Comparison of ENCODE assay signal across 8 cellular contexts in genomic region chr5:31581498-31582099, GRCh38. TPM values are rescaled to one million over a fixed set of nuclear protein-coding genes. Genes with fewer than 3 reads are reported as not detected.
DNase-seq lines count a peak whose midpoint lies in the region; ATAC-seq, FAIRE-seq and TF ChIP-seq lines count a peak whose summit lies in the region.

No MANE protein-coding gene starts in this region.

- POLR2A ChIA-PET in GM12878 (lab: Charles Lee): no interaction called here
- POLR2A ChIA-PET in HepG2 (lab: Yijun Ruan, JAX): no interaction called here

- SMC1A ChIA-PET in GM12878 (lab: Charles Lee; ENCODE audit: uncharacterized antibody, unreplicated experiment): interaction anchor here (1.0 to 1.9 kb wide), 4 partner anchors 17 to 511 kb away, joined by 3 to 5 read pairs (median 4); no protein-coding TSS in a partner anchor

- H4K20me1 ChIP-seq in GM12878 (ENCODE audit: control insufficient read depth, insufficient read depth): no peaks in the 10 kb centered on the region
- H4K20me1 ChIP-seq in HepG2 (ENCODE audit: insufficient read depth, low read length): no peaks in the 10 kb centered on the region

- H3K9ac ChIP-seq in GM12878 (ENCODE audit: control insufficient read depth, insufficient read depth, low read length) (no peak overlapping the region), HepG2 (ENCODE audit: insufficient read depth, low read depth, low read length) (no peak overlapping the region)

- peak; percentile 81 for TF ChIP-seq RAD21 in GM12878 (IDR thresholded peaks at IDR 0.05; ENCODE audit: insufficient read depth, low read depth, low read length)
- TF ChIP-seq RAD21 in HepG2 (CRISPR knock-in tag; IDR thresholded peaks at IDR 0.05): no peak

- RAD21 ChIA-PET in GM12878 (lab: Charles Lee; ENCODE audit: unreplicated experiment): interaction anchor here (0.6 to 1.7 kb wide), 3 partner anchors 192 to 511 kb away, joined by 3 to 6 read pairs (median 3); no protein-coding TSS in a partner anchor

- peak; percentile 18 to 54 (median 34); a peak in 4 of 6 replicates for TF ChIP-seq CTCF in GM12878 (IDR thresholded peaks at IDR 0.05 in 2 of 3, conservative IDR thresholded peaks at IDR 0.05 in 1 of 3; ENCODE audit: control insufficient read depth in 2 of 3, extremely low read depth in 1 of 3, insufficient read depth in 1 of 3, low read depth in 3 of 3, low read length in 3 of 3)
- peak; percentile 42 for TF ChIP-seq CTCF in HepG2 (CRISPR knock-in tag; IDR thresholded peaks at IDR 0.05)

- H2AFZ ChIP-seq in GM12878 (ENCODE audit: control insufficient read depth, low read depth, low read length): no peak overlapping the region
- no peak overlapping the region for H2AFZ ChIP-seq in HepG2 (ENCODE audit: low read length)

- H3K27me3 ChIP-seq in GM12878 (replicated peaks in 1 of 2; ENCODE audit: control insufficient read depth in 2 of 2, insufficient read depth in 2 of 2, low read length in 1 of 2): no peaks in the 10 kb centered on the region
- H3K27me3 ChIP-seq in HepG2 (ENCODE audit: control insufficient read depth in 1 of 2, insufficient read depth in 2 of 2, low read length in 2 of 2): peaks cover 2 to 6% of the 10 kb centered on the region in 2 experiments; a peak in 2 of 5 replicates

- H3K4me2 ChIP-seq in GM12878 (ENCODE audit: control insufficient read depth, insufficient read depth) (no peak overlapping the region), HepG2 (ENCODE audit: low read depth, low read length) (no peak overlapping the region)

- H3K4me3 ChIP-seq in GM12878: no peak overlapping the region
- H3K4me3 ChIP-seq in HepG2 (replicated peaks in 1 of 3; ENCODE audit: insufficient read depth in 1 of 3, low read depth in 2 of 3, low read length in 3 of 3): no peak overlapping the region

- no peak for ATAC-seq in GM12878
- ATAC-seq in HepG2: no peak
- ATAC-seq in GM18907 (IDR thresholded peaks at IDR 0.05; ENCODE audit: unreplicated experiment): no peak

- H3K36me3 ChIP-seq in GM12878 (ENCODE audit: control insufficient read depth in 2 of 2, insufficient read depth in 2 of 2, low read length in 1 of 2) (no peaks in the 10 kb centered on the region), HepG2 (replicated peaks in 1 of 2; ENCODE audit: control insufficient read depth in 1 of 2, insufficient read depth in 2 of 2, low read length in 2 of 2) (no peaks in the 10 kb centered on the region)

- peak; percentile 3 to 4 for DNase-seq in activated CD4-positive, alpha-beta T cell treated with anti-CD3 and anti-CD28 coated beads for 4 hours
- no peak for DNase-seq in activated CD4-positive, alpha-beta T cell treated with anti-CD3 and anti-CD28 coated beads for 1 hour
- DNase-seq in NCI-H2196 (lab: John Stamatoyannopoulos, UW; ENCODE audit: unreplicated experiment) (peak; percentile 49), GM12878 (ENCODE audit: low read depth, low spot score) (no peak), HepG2 (ENCODE audit: low spot score) (peak; percentile 10), HuH-7.5 (ENCODE audit: low spot score) (no peak)
- DNase-seq in stimulated activated CD4-positive, alpha-beta T cell treated with anti-CD3 and anti-CD28 coated beads, Interleukin-15, amount 100 ng/mL, for 24 hours: no peak

- H3K9me3 ChIP-seq in GM12878 (replicated peaks; ENCODE audit: control insufficient read depth, insufficient read depth, low read length): no peaks in the 10 kb centered on the region
- no peaks in the 10 kb centered on the region for H3K9me3 ChIP-seq in HepG2 (ENCODE audit: low read length)

- in situ Hi-C loops in GM12878 (cut with MboI) (loop anchor here (5.0 kb wide), 2 partner anchors 231 to 511 kb away; no protein-coding TSS in a partner anchor), HepG2 (cut with HindIII; ENCODE audit: extremely low pct_ligation_motif_present, low pct_unique_long_range_greater_than_20kb) (loop anchor here (5.0 kb wide), 1 partner anchor 226 kb away; no protein-coding TSS in a partner anchor)

- 7% methylated on average over 3 of the region's 3 CpGs for WGBS in GM12878 (ENCODE audit: insufficient coverage, insufficient replicate concordance, low lambda C conversion rate, missing lambda C conversion rate)
- 34% methylated on average over 3 of the region's 3 CpGs for WGBS in HepG2 (ENCODE audit: low lambda C conversion rate)

- BruUV-seq in GM12878 (replicated peaks; lab: Mats Ljungman, UMichigan) (no TSS peak), HepG2 (replicated peaks; lab: Mats Ljungman, UMichigan) (no TSS peak)

- TF ChIP-seq POLR2A in GM12878 (IDR thresholded peaks at IDR 0.05; ENCODE audit: low read depth, low read length): no peak
- no peak for TF ChIP-seq POLR2A in HepG2 (IDR thresholded peaks at IDR 0.05; ENCODE audit: insufficient read depth in 1 of 2, low read depth in 2 of 2, low read length in 2 of 2)

- H3K79me2 ChIP-seq in GM12878 (ENCODE audit: control insufficient read depth, insufficient read depth, low read length): no peaks in the 10 kb centered on the region
- H3K79me2 ChIP-seq in HepG2 (ENCODE audit: insufficient read depth, low read length): no peaks in the 10 kb centered on the region

- H3K4me1 ChIP-seq in GM12878 (ENCODE audit: control insufficient read depth, insufficient read depth, low read length) (no peaks in the 10 kb centered on the region), HepG2 (ENCODE audit: insufficient read depth, low read length) (no peaks in the 10 kb centered on the region)

- CTCF ChIA-PET in GM12878 (lab: Yijun Ruan, JAX): interaction anchor here (0.8 to 1.7 kb wide), 5 partner anchors 11 to 576 kb away, joined by 3 to 14 read pairs (median 4); no protein-coding TSS in a partner anchor
- CTCF ChIA-PET in HepG2 (lab: Yijun Ruan, JAX; ENCODE audit: low intra/inter-chr PET ratio, low total read pairs): interaction anchor here (1.8 to 1.9 kb wide), 2 partner anchors 227 to 495 kb away, joined by 10 to 18 read pairs; no protein-coding TSS in a partner anchor

- intact Hi-C loops in GM12878 (cut with micrococcal nuclease; ENCODE audit: unreplicated experiment) (loop anchor here (1.0 to 10.0 kb wide), 4 partner anchors 228 to 512 kb away; no protein-coding TSS in a partner anchor), HepG2 (cut with micrococcal nuclease; ENCODE audit: unreplicated experiment) (loop anchor here (1.0 to 5.0 kb wide), 3 partner anchors 228 to 511 kb away; no protein-coding TSS in a partner anchor)

- FAIRE-seq in GM12878 (lab: Jason Lieb, UNC) (peak; percentile 75), HepG2 (lab: Jason Lieb, UNC) (no peak)

- H3K27ac ChIP-seq in GM12878 (ENCODE audit: control insufficient read depth, insufficient read depth) (no peak overlapping the region), HepG2 (ENCODE audit: extremely low read length, insufficient read depth, low read length) (no peak overlapping the region)

- TF ChIP-seq EP300 in GM12878 (IDR thresholded peaks at IDR 0.05; ENCODE audit: borderline replicate concordance in 1 of 2, control insufficient read depth in 1 of 2, low read depth in 2 of 2, low read length in 2 of 2): no peak
- no peak for TF ChIP-seq EP300 in HepG2 (IDR thresholded peaks at IDR 0.05; ENCODE audit: low read depth in 2 of 2, low read length in 2 of 2)
- no peak for TF ChIP-seq EP300 in HepG2 (CRISPR knock-in tag; IDR thresholded peaks at IDR 0.05; ENCODE audit: borderline replicate concordance)

RNA-seq across cellular contexts. Expression of gene C5orf22, which starts 49.5 kb away (rescaled TPM):
- total RNA-seq in GM12878 (2013; cell fraction: nucleolus; rRNA removed): 47.6 and 49.9 TPM in 2 replicates
- total RNA-seq in GM12878 (2014; rRNA removed): 23.0 and 24.4 TPM in 2 replicates
- 21.8 and 23.7 TPM in 2 replicates for total RNA-seq in GM12878 (2014; rRNA removed; fragmentation: Illumina TruSeq; extraction: Trizol)
- total RNA-seq in GM12878 (2021): 21.7 and 24.9 TPM in 2 replicates
- 8.1 TPM for polyA plus RNA-seq in GM12878 (2011; ENCODE audit: low read depth)
- polyA plus RNA-seq in GM12878 (2011; rRNA removed): 35.5 and 49.3 TPM in 2 replicates
- polyA plus RNA-seq in GM12878 (2011; cell fraction: cytosol; rRNA removed): 15.8 and 16.9 TPM in 2 replicates
- polyA plus RNA-seq in GM12878 (2011; cell fraction: nucleus; rRNA removed): 11.0 and 12.1 TPM in 2 replicates
- polyA plus RNA-seq in GM12878 (2012): 9.6 and 11.0 TPM in 2 replicates
- polyA plus RNA-seq in GM12878 (2014; fragmentation: Illumina TruSeq; extraction: Trizol): 30.6 and 35.9 TPM in 2 replicates
- 10 to 100 TPM; 10.5 to 14.7 TPM for polyA plus RNA-seq in GM12878 (2014; fragmentation: Nextera tagmentation; extraction: Ambion mirVana)
- 15.6 and 18.1 TPM in 2 replicates for polyA plus RNA-seq in GM12878 (2014; rRNA removed)
- 10 to 100 TPM; 34.0 to 35.2 TPM for polyA plus RNA-seq in GM12878 (2016; fragmentation: Nextera tagmentation; extraction: Ambion mirVana)
- 16.7 and 27.5 TPM in 2 replicates for polyA minus RNA-seq in GM12878 (2011; rRNA and poly(A)+ RNA removed)
- polyA minus RNA-seq in GM12878 (2011; cell fraction: cytosol; rRNA and poly(A)+ RNA removed): 8.4 and 15.6 TPM in 2 replicates
- polyA minus RNA-seq in GM12878 (2011; cell fraction: nucleus; rRNA and poly(A)+ RNA removed): 8.9 and 13.7 TPM in 2 replicates
- 21.5 and 34.6 TPM in 2 replicates for total RNA-seq in HepG2 (2016; rRNA removed; fragmentation: Illumina TruSeq; extraction: Trizol)
- 2.1 and 3.1 TPM in 2 replicates for total RNA-seq in HepG2 (2016; cell fraction: cytosol; rRNA removed; fragmentation: Illumina TruSeq; extraction: Trizol; ENCODE audit: low read depth)
- 18.0 and 40.1 TPM in 2 replicates for total RNA-seq in HepG2 (2016; cell fraction: insoluble cytoplasmic fraction; rRNA removed; fragmentation: Illumina TruSeq; extraction: Trizol)
- total RNA-seq in HepG2 (2016; cell fraction: membrane; rRNA removed; fragmentation: Illumina TruSeq; extraction: Trizol): 10.5 and 10.9 TPM in 2 replicates
- 24.8 and 25.7 TPM in 2 replicates for total RNA-seq in HepG2 (2016; cell fraction: nucleus; rRNA removed; fragmentation: Illumina TruSeq; extraction: Trizol)
- polyA plus RNA-seq in HepG2 (2011; rRNA removed): 11.2 and 14.0 TPM in 2 replicates
- 8.2 and 9.0 TPM in 2 replicates for polyA plus RNA-seq in HepG2 (2011; cell fraction: cytosol; rRNA removed)
- 4.3 and 7.3 TPM in 2 replicates for polyA plus RNA-seq in HepG2 (2011; cell fraction: nucleus; rRNA removed)
- 8.5 and 10.0 TPM in 2 replicates for polyA plus RNA-seq in HepG2 (2012)
- polyA plus RNA-seq in HepG2 (2016; cell fraction: cytosol; fragmentation: Illumina TruSeq; extraction: Trizol; ENCODE audit: low read depth): 2.0 TPM in 2 replicates
- polyA plus RNA-seq in HepG2 (2016; cell fraction: insoluble cytoplasmic fraction; fragmentation: Illumina TruSeq; extraction: Trizol; ENCODE audit: low read depth): 29.8 and 31.5 TPM in 2 replicates
- 6.6 and 7.0 TPM in 2 replicates for polyA plus RNA-seq in HepG2 (2016; cell fraction: membrane; fragmentation: Illumina TruSeq; extraction: Trizol; ENCODE audit: low read depth)
- 16.1 and 17.7 TPM in 2 replicates for polyA plus RNA-seq in HepG2 (2016; cell fraction: nucleus; fragmentation: Illumina TruSeq; extraction: Trizol; ENCODE audit: insufficient read depth, low read depth)
- 21.2 and 57.6 TPM in 2 replicates for polyA minus RNA-seq in HepG2 (2011; rRNA and poly(A)+ RNA removed; ENCODE audit: low replicate concordance)
- polyA minus RNA-seq in HepG2 (2011; cell fraction: cytosol; rRNA and poly(A)+ RNA removed): 10.0 and 11.9 TPM in 2 replicates
- 16.5 and 19.3 TPM in 2 replicates for polyA minus RNA-seq in HepG2 (2011; cell fraction: nucleus; rRNA and poly(A)+ RNA removed)

RNA-seq across cellular contexts. Expression of gene DROSHA, which starts 49.7 kb away (rescaled TPM):
- 151 and 182 TPM in 2 replicates for total RNA-seq in GM12878 (2013; cell fraction: nucleolus; rRNA removed)
- total RNA-seq in GM12878 (2014; rRNA removed): 27.8 and 31.5 TPM in 2 replicates
- 32.3 and 33.6 TPM in 2 replicates for total RNA-seq in GM12878 (2014; rRNA removed; fragmentation: Illumina TruSeq; extraction: Trizol)
- total RNA-seq in GM12878 (2021): 49.1 and 55.0 TPM in 2 replicates
- 23.3 TPM for polyA plus RNA-seq in GM12878 (2011; ENCODE audit: low read depth)
- polyA plus RNA-seq in GM12878 (2011; rRNA removed): 45.8 and 55.2 TPM in 2 replicates
- 35.2 and 43.9 TPM in 2 replicates for polyA plus RNA-seq in GM12878 (2011; cell fraction: cytosol; rRNA removed)
- 80.9 and 92.3 TPM in 2 replicates for polyA plus RNA-seq in GM12878 (2011; cell fraction: nucleus; rRNA removed)
- polyA plus RNA-seq in GM12878 (2012): 24.6 and 29.5 TPM in 2 replicates
- 33.8 and 46.9 TPM in 2 replicates for polyA plus RNA-seq in GM12878 (2014; fragmentation: Illumina TruSeq; extraction: Trizol)
- 10 to 100 TPM; 27.9 to 37.4 TPM for polyA plus RNA-seq in GM12878 (2014; fragmentation: Nextera tagmentation; extraction: Ambion mirVana)
- 36.4 and 39.2 TPM in 2 replicates for polyA plus RNA-seq in GM12878 (2014; rRNA removed)
- 10 to 100 TPM; 37.7 to 37.9 TPM for polyA plus RNA-seq in GM12878 (2016; fragmentation: Nextera tagmentation; extraction: Ambion mirVana)
- polyA minus RNA-seq in GM12878 (2011; rRNA and poly(A)+ RNA removed): 139 and 142 TPM in 2 replicates
- 24.9 and 39.9 TPM in 2 replicates for polyA minus RNA-seq in GM12878 (2011; cell fraction: cytosol; rRNA and poly(A)+ RNA removed)
- polyA minus RNA-seq in GM12878 (2011; cell fraction: nucleus; rRNA and poly(A)+ RNA removed): 57.5 and 87.7 TPM in 2 replicates
- total RNA-seq in HepG2 (2016; rRNA removed; fragmentation: Illumina TruSeq; extraction: Trizol): 29.4 and 73.8 TPM in 2 replicates
- 21.3 and 25.1 TPM in 2 replicates for total RNA-seq in HepG2 (2016; cell fraction: cytosol; rRNA removed; fragmentation: Illumina TruSeq; extraction: Trizol; ENCODE audit: low read depth)
- total RNA-seq in HepG2 (2016; cell fraction: insoluble cytoplasmic fraction; rRNA removed; fragmentation: Illumina TruSeq; extraction: Trizol): 29.7 and 78.1 TPM in 2 replicates
- 28.7 and 29.6 TPM in 2 replicates for total RNA-seq in HepG2 (2016; cell fraction: membrane; rRNA removed; fragmentation: Illumina TruSeq; extraction: Trizol)
- total RNA-seq in HepG2 (2016; cell fraction: nucleus; rRNA removed; fragmentation: Illumina TruSeq; extraction: Trizol): 64.1 and 71.5 TPM in 2 replicates
- polyA plus RNA-seq in HepG2 (2011; rRNA removed): 22.3 and 23.4 TPM in 2 replicates
- polyA plus RNA-seq in HepG2 (2011; cell fraction: cytosol; rRNA removed): 13.8 and 17.3 TPM in 2 replicates
- polyA plus RNA-seq in HepG2 (2011; cell fraction: nucleus; rRNA removed): 47.5 and 54.9 TPM in 2 replicates
- 29.4 and 35.6 TPM in 2 replicates for polyA plus RNA-seq in HepG2 (2012)
- 4.8 and 5.0 TPM in 2 replicates for polyA plus RNA-seq in HepG2 (2016; cell fraction: cytosol; fragmentation: Illumina TruSeq; extraction: Trizol; ENCODE audit: low read depth)
- polyA plus RNA-seq in HepG2 (2016; cell fraction: insoluble cytoplasmic fraction; fragmentation: Illumina TruSeq; extraction: Trizol; ENCODE audit: low read depth): 65.6 and 71.6 TPM in 2 replicates
- 14.7 and 16.5 TPM in 2 replicates for polyA plus RNA-seq in HepG2 (2016; cell fraction: membrane; fragmentation: Illumina TruSeq; extraction: Trizol; ENCODE audit: low read depth)
- 114 and 117 TPM in 2 replicates for polyA plus RNA-seq in HepG2 (2016; cell fraction: nucleus; fragmentation: Illumina TruSeq; extraction: Trizol; ENCODE audit: insufficient read depth, low read depth)
- 64.6 and 270 TPM in 2 replicates for polyA minus RNA-seq in HepG2 (2011; rRNA and poly(A)+ RNA removed; ENCODE audit: low replicate concordance)
- polyA minus RNA-seq in HepG2 (2011; cell fraction: cytosol; rRNA and poly(A)+ RNA removed): 16.0 and 21.0 TPM in 2 replicates
- polyA minus RNA-seq in HepG2 (2011; cell fraction: nucleus; rRNA and poly(A)+ RNA removed): 60.4 and 73.0 TPM in 2 replicates

RNA-seq across cellular contexts. Expression of gene PDZD2, which starts 57.3 kb away (rescaled TPM):
- 1.1 and 2.4 TPM in 2 replicates for total RNA-seq in GM12878 (2013; cell fraction: nucleolus; rRNA removed)
- 0.05 TPM in 1 of 2 replicates, not detected in the other for total RNA-seq in GM12878 (2014; rRNA removed)
- total RNA-seq in GM12878 (2014; rRNA removed; fragmentation: Illumina TruSeq; extraction: Trizol): 0.05 TPM in 1 of 2 replicates, not detected in the other
- 0.13 TPM in 1 of 2 replicates, not detected in the other for total RNA-seq in GM12878 (2021)
- 0.25 TPM for polyA plus RNA-seq in GM12878 (2011; ENCODE audit: low read depth)
- polyA plus RNA-seq in GM12878 (2011; rRNA removed): 0.29 and 0.45 TPM in 2 replicates
- polyA plus RNA-seq in GM12878 (2011; cell fraction: cytosol; rRNA removed): 0.12 and 0.21 TPM in 2 replicates
- polyA plus RNA-seq in GM12878 (2011; cell fraction: nucleus; rRNA removed): 0.47 and 0.67 TPM in 2 replicates
- 0.23 and 0.25 TPM in 2 replicates for polyA plus RNA-seq in GM12878 (2012)
- polyA plus RNA-seq in GM12878 (2014; fragmentation: Illumina TruSeq; extraction: Trizol): 0.34 TPM in 1 of 2 replicates, not detected in the other
- polyA plus RNA-seq in GM12878 (2014; fragmentation: Nextera tagmentation; extraction: Ambion mirVana): under 1 TPM in 1 of 2 experiments, not detected in 1; 0.16 TPM
- 0.01 TPM in 1 of 2 replicates, not detected in the other for polyA plus RNA-seq in GM12878 (2014; rRNA removed)
- under 1 TPM; 0.49 to 0.58 TPM for polyA plus RNA-seq in GM12878 (2016; fragmentation: Nextera tagmentation; extraction: Ambion mirVana)
- polyA minus RNA-seq in GM12878 (2011; rRNA and poly(A)+ RNA removed): 0.26 and 0.37 TPM in 2 replicates
- polyA minus RNA-seq in GM12878 (2011; cell fraction: cytosol; rRNA and poly(A)+ RNA removed): 0.21 and 0.40 TPM in 2 replicates
- 0.48 and 1.1 TPM in 2 replicates for polyA minus RNA-seq in GM12878 (2011; cell fraction: nucleus; rRNA and poly(A)+ RNA removed)
- total RNA-seq in HepG2 (2016; rRNA removed; fragmentation: Illumina TruSeq; extraction: Trizol): not detected in 2 replicates
- total RNA-seq in HepG2 (2016; cell fraction: cytosol; rRNA removed; fragmentation: Illumina TruSeq; extraction: Trizol; ENCODE audit: low read depth): not detected in 2 replicates
- total RNA-seq in HepG2 (2016; cell fraction: insoluble cytoplasmic fraction; rRNA removed; fragmentation: Illumina TruSeq; extraction: Trizol): not detected in 2 replicates
- total RNA-seq in HepG2 (2016; cell fraction: membrane; rRNA removed; fragmentation: Illumina TruSeq; extraction: Trizol): not detected in 2 replicates
- total RNA-seq in HepG2 (2016; cell fraction: nucleus; rRNA removed; fragmentation: Illumina TruSeq; extraction: Trizol): not detected in 2 replicates
- under 0.01 and 0.04 TPM in 2 replicates for polyA plus RNA-seq in HepG2 (2011; rRNA removed)
- polyA plus RNA-seq in HepG2 (2011; cell fraction: cytosol; rRNA removed): under 0.01 and 0.01 TPM in 2 replicates
- 0.16 TPM in 1 of 2 replicates, not detected in the other for polyA plus RNA-seq in HepG2 (2011; cell fraction: nucleus; rRNA removed)
- 0.17 and 0.66 TPM in 2 replicates for polyA plus RNA-seq in HepG2 (2012)
- polyA plus RNA-seq in HepG2 (2016; cell fraction: cytosol; fragmentation: Illumina TruSeq; extraction: Trizol; ENCODE audit: low read depth): not detected in 2 replicates
- not detected in 2 replicates for polyA plus RNA-seq in HepG2 (2016; cell fraction: insoluble cytoplasmic fraction; fragmentation: Illumina TruSeq; extraction: Trizol; ENCODE audit: low read depth)
- not detected in 2 replicates for polyA plus RNA-seq in HepG2 (2016; cell fraction: membrane; fragmentation: Illumina TruSeq; extraction: Trizol; ENCODE audit: low read depth)
- polyA plus RNA-seq in HepG2 (2016; cell fraction: nucleus; fragmentation: Illumina TruSeq; extraction: Trizol; ENCODE audit: insufficient read depth, low read depth): not detected in 2 replicates
- polyA minus RNA-seq in HepG2 (2011; rRNA and poly(A)+ RNA removed; ENCODE audit: low replicate concordance): 0.10 and 5.4 TPM in 2 replicates
- not detected in 2 replicates for polyA minus RNA-seq in HepG2 (2011; cell fraction: cytosol; rRNA and poly(A)+ RNA removed)
- 0.12 and 0.13 TPM in 2 replicates for polyA minus RNA-seq in HepG2 (2011; cell fraction: nucleus; rRNA and poly(A)+ RNA removed)

Comparison
In these comparisons a context has a peak if more than half of its experiments do, and no peak if none do; other contexts are left out.
1. DNase-seq: peak in activated CD4-positive, alpha-beta T cell treated with anti-CD3 and anti-CD28 coated beads for 4 hours (2 of 2), NCI-H2196 (single experiment) and HepG2 (single experiment); none in activated CD4-positive, alpha-beta T cell treated with anti-CD3 and anti-CD28 coated beads for 1 hour (single experiment), GM12878 (single experiment), HuH-7.5 (single experiment) and stimulated activated CD4-positive, alpha-beta T cell treated with anti-CD3 and anti-CD28 coated beads, Interleukin-15, amount 100 ng/mL, for 24 hours (single experiment).